ENCODE assay signal across 14 cellular contexts in the genomic region with DNA sequence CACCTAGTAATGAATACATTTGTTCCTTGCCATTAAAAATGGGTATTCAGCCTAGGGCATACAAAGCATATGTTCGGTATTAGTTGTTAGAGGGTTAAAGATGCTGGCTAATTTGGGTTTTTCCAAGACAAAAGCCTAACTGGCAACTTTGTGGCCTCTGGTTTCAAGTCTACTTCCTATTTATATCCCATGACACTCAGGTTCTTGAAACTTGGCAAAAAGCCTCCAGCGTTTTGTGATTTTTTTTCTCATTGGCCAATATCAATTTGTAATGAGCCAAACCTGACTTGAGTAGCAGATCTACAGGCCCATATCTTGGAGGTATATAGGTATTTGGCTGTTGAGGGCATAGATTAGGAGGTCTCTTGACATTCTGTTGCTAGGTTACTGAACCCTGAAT.
"Had no signal": no experiment of that assay in that cellular context is flagged by ENCODE, and none has a peak within 500 bp of the region (broad histone marks: within the 10 kb centered on the region; RNA-seq: fewer than 3 reads in every experiment).

No MANE protein-coding gene starts in this region.

- H3K27me3 ChIP-seq: brain microvascular endothelial cell, gastroesophageal sphincter, tibial nerve, uterus had no signal

- H3K4me3 ChIP-seq: gastroesophageal sphincter, mucosa of descending colon, skin epidermis, tibial nerve, uterus had no signal

- H3K36me3 ChIP-seq: brain microvascular endothelial cell, gastroesophageal sphincter, tibial nerve, uterus had no signal

- H3K9me3 ChIP-seq: gastroesophageal sphincter, mucosa of descending colon, tibial nerve, uterus had no signal

- ATAC-seq: gastroesophageal sphincter; mucosa of descending colon; naive thymus-derived CD8-positive, alpha-beta T cell had no signal

- H3K27ac ChIP-seq: brain microvascular endothelial cell, epithelial cell of prostate, gastroesophageal sphincter, tibial nerve, uterus had no signal

- DNase-seq: activated CD4-positive, CD25-positive, alpha-beta regulatory T cell; activated naive CD4-positive, alpha-beta T cell; anterior cingulate cortex; brain microvascular endothelial cell; mucosa of descending colon; naive thymus-derived CD8-positive, alpha-beta T cell; stimulated activated CD4-positive, alpha-beta T cell treated with anti-CD3 and anti-CD28 coated beads, Interleukin-4, amount 100 ng/mL, for 24 hours; stimulated activated naive CD4-positive, alpha-beta T cell treated with Interleukin-2 at 50 U/mL for 16 hours; substantia nigra; uterus had no signal
